Comparison of ENCODE assay signal across 9 cellular contexts in genomic region chrX:87664381-87664780, GRCh38.
A peak's percentile ranks its signal among the peaks of the same experiment; 100 is the strongest.
DNase-seq lines count a peak whose midpoint lies in the region; ATAC-seq and TF ChIP-seq lines count a peak whose summit lies in the region.
"Had no signal": no experiment of that assay in that cellular context is flagged by ENCODE, and none has a peak within 500 bp of the region (broad histone marks: within the 10 kb centered on the region; RNA-seq: fewer than 3 reads in every experiment).

No MANE protein-coding gene starts in this region.

- no peaks in the 10 kb centered on the region for H3K9me3 Mint-ChIP-seq in osteocyte (ENCODE audit: unreplicated experiment)
- H3K9me3 Mint-ChIP-seq in natural killer cell treated with Interleukin-12 subunit alpha and Interleukin-12 subunit beta and Interleukin-15 and Interleukin-18, amount 100 ng/mL, for 72 hours = no peaks in the 10 kb centered on the region
- H3K9me3 Mint-ChIP-seq: memory B cell had no signal

- no peaks in the 10 kb centered on the region for H3K27me3 Mint-ChIP-seq in osteocyte (ENCODE audit: unreplicated experiment)
- H3K27me3 Mint-ChIP-seq in natural killer cell treated with Interleukin-12 subunit alpha and Interleukin-12 subunit beta and Interleukin-15 and Interleukin-18, amount 100 ng/mL, for 72 hours = no peaks in the 10 kb centered on the region
- H3K27me3 Mint-ChIP-seq: memory B cell had no signal

- TF ChIP-seq EP300 in suprapubic skin (IDR thresholded peaks at IDR 0.05) = no peak

- no peaks in the 10 kb centered on the region for H3K9me3 ChIP-seq in suprapubic skin

- no peak overlapping the region for H3K27ac ChIP-seq in suprapubic skin

- peak; percentile 59 for ATAC-seq in GM18867 (IDR thresholded peaks at IDR 0.05; ENCODE audit: unreplicated experiment)
- no peak for ATAC-seq in natural killer cell treated with Interleukin-12 subunit alpha and Interleukin-12 subunit beta and Interleukin-15 and Interleukin-18, amount 100 ng/mL, for 72 hours
- no peak for ATAC-seq in GM18520 (IDR thresholded peaks at IDR 0.05; ENCODE audit: unreplicated experiment)

- H3K27ac Mint-ChIP-seq in osteocyte (ENCODE audit: unreplicated experiment) = no peak overlapping the region
- no peak overlapping the region for H3K27ac Mint-ChIP-seq in natural killer cell treated with Interleukin-12 subunit alpha and Interleukin-12 subunit beta and Interleukin-15 and Interleukin-18, amount 100 ng/mL, for 72 hours
- H3K27ac Mint-ChIP-seq: memory B cell had no signal

- H3K27me3 ChIP-seq in suprapubic skin = no peaks in the 10 kb centered on the region

- H3K4me3 Mint-ChIP-seq in osteocyte (ENCODE audit: unreplicated experiment) = no peak overlapping the region
- H3K4me3 Mint-ChIP-seq in natural killer cell treated with Interleukin-12 subunit alpha and Interleukin-12 subunit beta and Interleukin-15 and Interleukin-18, amount 100 ng/mL, for 72 hours = no peak overlapping the region
- H3K4me3 Mint-ChIP-seq: memory B cell had no signal

- 8% methylated on average over 2 of the region's 2 CpGs for WGBS in suprapubic skin

- H3K4me1 Mint-ChIP-seq in osteocyte (ENCODE audit: unreplicated experiment) = no peaks in the 10 kb centered on the region
- H3K4me1 Mint-ChIP-seq in natural killer cell treated with Interleukin-12 subunit alpha and Interleukin-12 subunit beta and Interleukin-15 and Interleukin-18, amount 100 ng/mL, for 72 hours (ENCODE audit: low read depth in 2 of 2) = no peaks in the 10 kb centered on the region
- H3K4me1 Mint-ChIP-seq: memory B cell had no signal

- no peaks in the 10 kb centered on the region for H3K36me3 Mint-ChIP-seq in osteocyte (ENCODE audit: unreplicated experiment)
- H3K36me3 Mint-ChIP-seq in natural killer cell treated with Interleukin-12 subunit alpha and Interleukin-12 subunit beta and Interleukin-15 and Interleukin-18, amount 100 ng/mL, for 72 hours = no peaks in the 10 kb centered on the region
- H3K36me3 Mint-ChIP-seq: memory B cell had no signal

- no peaks in the 10 kb centered on the region for H3K4me1 ChIP-seq in suprapubic skin

- no peak overlapping the region for H3K4me3 ChIP-seq in suprapubic skin

- DNase-seq in NCI-H146 (lab: John Stamatoyannopoulos, UW) (peak; percentile 2), dermis blood vessel endothelial cell (peak; percentile 67), osteocyte (ENCODE audit: extremely low spot score, unreplicated experiment) (no peak), KG1 (lab: John Stamatoyannopoulos, UW) (no peak), suprapubic skin (ENCODE audit: low spot score in 2 of 2) (no peak)
- DNase-seq in natural killer cell treated with Interleukin-12 subunit alpha and Interleukin-12 subunit beta and Interleukin-15 and Interleukin-18, amount 100 ng/mL, for 72 hours (ENCODE audit: low spot score) = no peak

- TF ChIP-seq POLR2A in suprapubic skin (IDR thresholded peaks at IDR 0.05) = no peak

- TF ChIP-seq CTCF in osteocyte (IDR thresholded peaks at IDR 0.05) (peak; percentile 62), suprapubic skin (IDR thresholded peaks at IDR 0.05) (no peak)

- no peaks in the 10 kb centered on the region for H3K36me3 ChIP-seq in suprapubic skin

Comparison
In these comparisons a context has a peak if more than half of its experiments do, and no peak if none do; other contexts are left out.
1. DNase-seq: peak in NCI-H146 (single experiment) and dermis blood vessel endothelial cell (single experiment); none in osteocyte (single experiment), KG1 (single experiment), natural killer cell treated with Interleukin-12 subunit alpha and Interleukin-12 subunit beta and Interleukin-15 and Interleukin-18, amount 100 ng/mL, for 72 hours (single experiment) and suprapubic skin (0 of 2).